Comparison of ENCODE assay signal across 12 cellular contexts in the genomic region with DNA sequence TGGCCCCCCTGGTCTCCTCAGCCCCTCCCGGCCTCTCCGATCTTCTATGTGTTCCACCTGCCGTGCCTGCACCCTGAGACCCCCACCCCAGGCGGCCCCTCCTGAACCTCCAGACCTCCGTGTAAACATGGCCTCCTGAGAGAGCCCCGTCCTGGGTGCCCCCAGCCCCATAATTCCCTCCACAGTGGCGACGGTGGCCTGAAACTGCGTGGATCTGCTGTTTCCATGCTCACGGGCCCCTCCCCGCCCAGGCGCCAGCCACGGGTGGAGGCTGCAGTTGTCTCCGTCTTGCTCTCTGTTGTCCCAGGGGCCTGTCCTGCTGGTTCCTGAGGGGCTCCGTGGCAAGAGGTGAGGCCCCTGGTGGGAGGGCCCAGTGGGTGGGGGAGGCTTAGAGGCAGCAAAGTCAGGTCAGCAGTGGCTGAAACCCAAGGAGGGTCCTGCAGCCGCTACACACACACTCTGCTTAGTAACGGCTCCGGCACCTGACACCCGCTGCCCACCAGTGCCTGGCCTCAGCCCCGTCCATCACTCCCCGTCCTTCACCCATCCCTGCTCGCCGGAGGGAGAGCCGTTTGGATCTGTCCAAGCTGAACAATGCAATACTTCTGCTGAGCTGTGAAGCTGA.
"Had no signal": no experiment of that assay in that cellular context is flagged by ENCODE, and none has a peak within 500 bp of the region (broad histone marks: within the 10 kb centered on the region; RNA-seq: fewer than 3 reads in every experiment).

No MANE protein-coding gene starts in this region.

- H3K9me3 ChIP-seq: gastrocnemius medialis had no signal

- ATAC-seq: gastrocnemius medialis had no signal

- H3K27ac Mint-ChIP-seq: activated naive CD4-positive, alpha-beta T cell treated with anti-CD3 and anti-CD28 coated beads, Interleukin-2, amount 10 ng/mL, durations not matched to agents 7 days and 5 days; activated T-helper 2 cell treated with anti-CD3 and anti-CD28 coated beads, Interferon-gamma antibody, Interleukin-2, Interleukin-4, amounts not matched to agents 10 μg/mL and 5 μg/mL and 100 μg/mL, durations not matched to agents 14 hours and 24 hours and 36 hours; endodermal cell; stimulated activated naive CD8-positive, alpha-beta T cell treated with anti-CD3 and anti-CD28 coated beads, Interleukin-15, Interleukin-2, amounts not matched to agents 100 ng/mL and 50 ng/mL, for 24 hours; type B pancreatic cell had no signal

- H3K27me3 Mint-ChIP-seq: stimulated activated naive CD8-positive, alpha-beta T cell treated with anti-CD3 and anti-CD28 coated beads, Interleukin-15, Interleukin-2, amounts not matched to agents 100 ng/mL and 50 ng/mL, for 24 hours; type B pancreatic cell had no signal

- H3K4me3 ChIP-seq: dorsolateral prefrontal cortex, gastrocnemius medialis had no signal

- H3K4me3 Mint-ChIP-seq: activated naive CD4-positive, alpha-beta T cell treated with anti-CD3 and anti-CD28 coated beads, Interleukin-2, amount 10 ng/mL, durations not matched to agents 7 days and 5 days; endodermal cell; stimulated activated naive CD8-positive, alpha-beta T cell treated with anti-CD3 and anti-CD28 coated beads, Interleukin-15, Interleukin-2, amounts not matched to agents 100 ng/mL and 50 ng/mL, for 24 hours; type B pancreatic cell had no signal

- H3K4me1 ChIP-seq: gastrocnemius medialis had no signal

- H3K27ac ChIP-seq: dorsolateral prefrontal cortex, gastrocnemius medialis had no signal

- H3K36me3 ChIP-seq: gastrocnemius medialis had no signal

- H3K9me3 Mint-ChIP-seq: activated naive CD4-positive, alpha-beta T cell treated with anti-CD3 and anti-CD28 coated beads, Interleukin-2, amount 10 ng/mL, durations not matched to agents 7 days and 5 days; activated T-helper 2 cell treated with anti-CD3 and anti-CD28 coated beads, Interferon-gamma antibody, Interleukin-2, Interleukin-4, amounts not matched to agents 10 μg/mL and 5 μg/mL and 100 μg/mL, durations not matched to agents 14 hours and 24 hours and 36 hours; endodermal cell; stimulated activated naive CD8-positive, alpha-beta T cell treated with anti-CD3 and anti-CD28 coated beads, Interleukin-15, Interleukin-2, amounts not matched to agents 100 ng/mL and 50 ng/mL, for 24 hours; type B pancreatic cell had no signal

- DNase-seq: activated CD4-positive, CD25-positive, alpha-beta regulatory T cell treated with anti-CD3 and anti-CD28 coated beads, Interleukin-2, amount 50 U/mL, for 72 hours; activated naive CD4-positive, alpha-beta T cell treated with anti-CD3 and anti-CD28 coated beads, Interleukin-2, amount 10 ng/mL, durations not matched to agents 7 days and 5 days; activated T-cell treated with anti-CD3 and anti-CD28 coated beads, Interleukin-2, amount 50 U/mL, for 1 hour; endodermal cell; erythroblast; gastrocnemius medialis; islet precursor cell; small intestine had no signal

- H3K36me3 Mint-ChIP-seq: activated naive CD4-positive, alpha-beta T cell treated with anti-CD3 and anti-CD28 coated beads, Interleukin-2, amount 10 ng/mL, durations not matched to agents 7 days and 5 days; type B pancreatic cell had no signal

- H3K4me1 Mint-ChIP-seq: endodermal cell had no signal
